Comparison of ENCODE assay signal across 26 cellular contexts in genomic region chr6:72813807-72814596, GRCh38.
A peak's percentile ranks its signal among the peaks of the same experiment; 100 is the strongest.
DNase-seq lines count a peak whose midpoint lies in the region; ATAC-seq, FAIRE-seq and TF ChIP-seq lines count a peak whose summit lies in the region.
"Had no signal": no experiment of that assay in that cellular context is flagged by ENCODE, and none has a peak within 500 bp of the region (broad histone marks: within the 10 kb centered on the region; RNA-seq: fewer than 3 reads in every experiment).

No MANE protein-coding gene starts in this region.

- peak; percentile 20 for DNase-seq in MCF 10A (ENCODE audit: unreplicated experiment)
- DNase-seq in mammary epithelial cell = no peak
- peak; percentile 88 for DNase-seq in NB4 (ENCODE audit: low read depth)
- peak; percentile 18 for DNase-seq in epithelial cell of proximal tubule (ENCODE audit: low read depth)
- DNase-seq in gastrocnemius medialis = peak; percentile 17 to 73
- DNase-seq in frontal cortex (ENCODE audit: low spot score in 2 of 2) = no peak
- no peak for DNase-seq in SK-N-DZ (ENCODE audit: low spot score)
- DNase-seq in medulla oblongata (ENCODE audit: extremely low spot score) = no peak
- DNase-seq: activated CD4-positive, alpha-beta memory T cell treated with anti-CD3 and anti-CD28 coated beads for 36 hours; activated CD4-positive, CD25-positive, alpha-beta regulatory T cell treated with anti-CD3 and anti-CD28 coated beads, Interleukin-2, amount 50 U/mL, for 72 hours; activated effector memory CD4-positive, alpha-beta T cell treated with Interleukin-2 at 50 U/mL for 16 hours; CD4-positive, alpha-beta memory T cell; GOT3; IMR-90; left ventricle myocardium superior; NCI-H1436; NCI-H2107; pancreas; Peyer's patch; right cardiac atrium; SJCRH30; stimulated activated CD4-positive, alpha-beta T cell treated with anti-CD3 and anti-CD28 coated beads, Interleukin-2, amount 100 ng/mL, for 48 hours had no signal

- intact Hi-C loops in MCF 10A (cut with micrococcal nuclease) (no loop called here), mammary epithelial cell (cut with micrococcal nuclease) (no loop called here), gastrocnemius medialis (cut with DNase I; ENCODE audit: low total_unique reads) (loop anchor here (2.0 kb wide), 1 partner anchor 27 kb away; no protein-coding TSS in a partner anchor)

- H3K4me1 Mint-ChIP-seq in MCF 10A (ENCODE audit: insufficient read depth, unreplicated experiment) = peaks cover 5% of the 10 kb centered on the region
- H3K4me1 Mint-ChIP-seq: CD4-positive, alpha-beta memory T cell; central memory CD8-positive, alpha-beta T cell had no signal

- H3K4me1 ChIP-seq in mammary epithelial cell (ENCODE audit: insufficient read depth, low read length) (no peaks in the 10 kb centered on the region), gastrocnemius medialis (peaks cover 38 to 48% of the 10 kb centered on the region in 2 donors)
- H3K4me1 ChIP-seq: A549, pancreas, Peyer's patch, SJCRH30 had no signal

- in situ Hi-C loops in mammary epithelial cell (cut with MboI; ENCODE audit: low sequenced_read_pairs in 2 of 2) (no loop called here), gastrocnemius medialis (cut with MboI; ENCODE audit: low sequenced_read_pairs in 4 of 4) (no loop called here)

- ATAC-seq in gastrocnemius medialis = peak; percentile 86 to 93
- ATAC-seq: A549, left ventricle myocardium superior, pancreas, right cardiac atrium had no signal

- H3K27ac ChIP-seq in mammary epithelial cell (ENCODE audit: insufficient read depth, low read depth, low read length) (no peak overlapping the region), gastrocnemius medialis (peak overlapping the region; percentile 43 to 69 (median 54))
- H3K27ac ChIP-seq: A549, pancreas, Peyer's patch, SJCRH30 had no signal

- TF ChIP-seq POLR2A in NB4 (IDR thresholded peaks at IDR 0.05; ENCODE audit: extremely low read depth, insufficient read length) (no peak), gastrocnemius medialis (IDR thresholded peaks at IDR 0.05) (no peak)

- CTCF ChIA-PET in MCF 10A (lab: Yijun Ruan, JAX) (no interaction called here), mammary epithelial cell (lab: Charles Lee; ENCODE audit: low non-redundant PET) (no interaction called here)

- no peak for TF ChIP-seq CTCF in MCF 10A (IDR thresholded peaks at IDR 0.05; ENCODE audit: unreplicated experiment)
- TF ChIP-seq CTCF in mammary epithelial cell (conservative IDR thresholded peaks at IDR 0.05 in 1 of 2, IDR thresholded peaks at IDR 0.05 in 1 of 2; ENCODE audit: extremely low read depth in 1 of 2, insufficient read depth in 1 of 2, low read depth in 1 of 2, low read length in 2 of 2) = no peak
- TF ChIP-seq CTCF in NB4 (IDR thresholded peaks at IDR 0.05; ENCODE audit: low read depth, low read length) = no peak
- TF ChIP-seq CTCF in epithelial cell of proximal tubule (conservative IDR thresholded peaks at IDR 0.05; ENCODE audit: low read depth, low read length) = no peak
- no peak for TF ChIP-seq CTCF in gastrocnemius medialis (IDR thresholded peaks at IDR 0.05 in 4 of 5, conservative IDR thresholded peaks at IDR 0.05 in 1 of 5)

- H3K9me3 Mint-ChIP-seq in MCF 10A (ENCODE audit: unreplicated experiment) = peaks cover 8% of the 10 kb centered on the region
- H3K9me3 Mint-ChIP-seq: activated CD4-positive, alpha-beta memory T cell treated with anti-CD3 and anti-CD28 coated beads for 36 hours; central memory CD8-positive, alpha-beta T cell; type B pancreatic cell had no signal

- no peaks in the 10 kb centered on the region for H3K79me2 ChIP-seq in mammary epithelial cell (ENCODE audit: insufficient read depth, low read length)

- no peak overlapping the region for H3K9ac ChIP-seq in mammary epithelial cell (ENCODE audit: insufficient read depth, low read length)

- no peak for FAIRE-seq in frontal cortex (lab: Jason Lieb, UNC)
- FAIRE-seq: A549, islet of Langerhans, pancreas had no signal

- no peak overlapping the region for H2AFZ ChIP-seq in mammary epithelial cell (ENCODE audit: low read depth, low read length)

- no peaks in the 10 kb centered on the region for H3K27me3 Mint-ChIP-seq in MCF 10A (ENCODE audit: insufficient read depth, unreplicated experiment)
- H3K27me3 Mint-ChIP-seq: activated CD4-positive, alpha-beta memory T cell treated with anti-CD3 and anti-CD28 coated beads for 36 hours; CD4-positive, alpha-beta memory T cell; central memory CD8-positive, alpha-beta T cell; type B pancreatic cell had no signal

- H3K9me3 ChIP-seq in mammary epithelial cell (replicated peaks; ENCODE audit: insufficient read depth, low read length) (no peaks in the 10 kb centered on the region), gastrocnemius medialis (no peaks in the 10 kb centered on the region)
- H3K9me3 ChIP-seq: A549, pancreas, Peyer's patch, SJCRH30 had no signal

- H3K36me3 ChIP-seq in mammary epithelial cell (ENCODE audit: insufficient read depth, low read length) (no peaks in the 10 kb centered on the region), gastrocnemius medialis (no peaks in the 10 kb centered on the region)
- H3K36me3 ChIP-seq: pancreas, Peyer's patch, SJCRH30 had no signal

- dilution Hi-C loops in mammary epithelial cell (cut with HindIII; ENCODE audit: low sequenced_read_pairs) = no loop called here

- BruUV-seq in MCF 10A (replicated peaks; lab: Mats Ljungman, UMichigan) (no TSS peak), mammary epithelial cell (replicated peaks; lab: Mats Ljungman, UMichigan) (no TSS peak)

- H3K4me3 Mint-ChIP-seq in MCF 10A (ENCODE audit: unreplicated experiment) = no peak overlapping the region
- H3K4me3 Mint-ChIP-seq: activated CD4-positive, alpha-beta memory T cell treated with anti-CD3 and anti-CD28 coated beads for 36 hours; CD4-positive, alpha-beta memory T cell; central memory CD8-positive, alpha-beta T cell; type B pancreatic cell had no signal

- H3K4me3 ChIP-seq in mammary epithelial cell (replicated peaks in 1 of 3; ENCODE audit: insufficient read depth in 1 of 3, low read depth in 2 of 3, low read length in 3 of 3) (no peak overlapping the region), NB4 (ENCODE audit: low read depth, low read length) (peak overlapping the region; percentile 22), epithelial cell of proximal tubule (ENCODE audit: low read depth, low read length) (no peak overlapping the region), gastrocnemius medialis (no peak overlapping the region)
- H3K4me3 ChIP-seq: A549, pancreas, Peyer's patch, SJCRH30 had no signal

- 96% methylated on average over 5 of the region's 7 CpGs for WGBS in mammary epithelial cell (ENCODE audit: low coverage, missing lambda C conversion rate)

- no peak overlapping the region for H3K27ac Mint-ChIP-seq in MCF 10A (ENCODE audit: low read depth, unreplicated experiment)
- H3K27ac Mint-ChIP-seq: activated CD4-positive, alpha-beta memory T cell treated with anti-CD3 and anti-CD28 coated beads for 36 hours; CD4-positive, alpha-beta memory T cell; type B pancreatic cell had no signal

- H3K27me3 ChIP-seq in mammary epithelial cell (ENCODE audit: insufficient read depth, low read length) (no peaks in the 10 kb centered on the region), gastrocnemius medialis (no peaks in the 10 kb centered on the region)
- H3K27me3 ChIP-seq: pancreas, Peyer's patch, SJCRH30 had no signal

- no peaks in the 10 kb centered on the region for H4K20me1 ChIP-seq in mammary epithelial cell (ENCODE audit: insufficient read depth, low read length)

- no peak overlapping the region for H3K4me2 ChIP-seq in mammary epithelial cell (ENCODE audit: insufficient read depth, low read depth, low read length)
- H3K4me2 ChIP-seq: A549 had no signal

- peaks cover 6% of the 10 kb centered on the region for H3K36me3 Mint-ChIP-seq in MCF 10A (ENCODE audit: insufficient read depth, unreplicated experiment)
- H3K36me3 Mint-ChIP-seq: activated CD4-positive, alpha-beta memory T cell treated with anti-CD3 and anti-CD28 coated beads for 36 hours; CD4-positive, alpha-beta memory T cell; type B pancreatic cell had no signal

- POLR2A ChIA-PET in MCF 10A (lab: Yijun Ruan, JAX) = no interaction called here

Comparison
In these comparisons a context has a peak if more than half of its experiments do, and no peak if none do; other contexts are left out.
1. DNase-seq: peak in MCF 10A (single experiment), NB4 (single experiment), epithelial cell of proximal tubule (single experiment) and gastrocnemius medialis (2 of 2); none in mammary epithelial cell (single experiment), frontal cortex (0 of 2), SK-N-DZ (single experiment) and medulla oblongata (single experiment).